In the genomic region with DNA sequence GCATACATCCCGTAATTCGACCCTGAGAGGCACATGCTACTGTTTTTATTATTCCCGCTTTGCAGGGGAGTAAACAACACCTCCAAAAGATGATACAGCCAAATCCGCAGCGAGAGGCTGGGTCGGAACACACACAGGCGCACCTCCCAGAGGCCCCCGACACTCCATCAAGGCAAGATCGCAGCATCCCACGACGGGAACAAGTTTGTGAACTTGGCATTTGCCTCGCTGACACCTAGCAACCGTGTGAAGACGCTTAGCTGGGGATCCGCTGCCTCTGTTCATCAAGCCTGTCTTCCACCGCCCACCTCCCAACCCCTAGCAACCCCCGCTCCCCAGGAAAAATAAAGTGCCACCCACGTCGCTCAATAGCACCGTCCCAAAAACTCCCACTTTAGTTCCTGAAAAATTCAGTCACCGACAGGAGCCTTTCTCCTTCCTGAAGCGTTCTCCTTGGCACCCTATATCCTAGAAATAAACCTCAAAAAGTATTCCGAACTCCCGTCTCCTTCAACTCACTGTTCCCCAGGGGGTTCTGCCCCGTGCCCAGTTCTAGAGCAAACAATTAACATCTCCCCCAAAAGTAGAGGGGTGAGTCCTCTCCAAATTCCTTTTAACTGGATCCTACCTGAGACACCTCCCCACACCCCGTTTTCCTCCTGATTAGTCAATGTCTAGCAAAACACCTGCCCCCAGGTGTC, we compare ENCODE assay signal across 12 cellular contexts. TPM values are rescaled to one million over a fixed set of nuclear protein-coding genes. Genes with fewer than 3 reads are reported as not detected.
DNase-seq lines count a peak whose midpoint lies in the region; ATAC-seq, FAIRE-seq and TF ChIP-seq lines count a peak whose summit lies in the region.
"Had no signal": no experiment of that assay in that cellular context is flagged by ENCODE, and none has a peak within 500 bp of the region (broad histone marks: within the 10 kb centered on the region; RNA-seq: fewer than 3 reads in every experiment).

No MANE protein-coding gene starts in this region.

- peak overlapping the region; percentile 83 for H3K4me2 ChIP-seq in DOHH2 (ENCODE audit: low read length)

- H3K4me3 ChIP-seq in DOHH2 (ENCODE audit: low read length) (peak overlapping the region; percentile 84), Panc1 (ENCODE audit: low read depth in 2 of 2, low read length in 2 of 2) (no peak overlapping the region), mucosa of stomach (ENCODE audit: low read length) (no peak overlapping the region), kidney (ENCODE audit: low read length in 2 of 2) (no peak overlapping the region)

- no peaks in the 10 kb centered on the region for H4K20me1 ChIP-seq in DOHH2 (ENCODE audit: control insufficient read depth, insufficient read depth, low read depth, low read length)

- no peaks in the 10 kb centered on the region for H3K9me3 ChIP-seq in DOHH2 (ENCODE audit: control insufficient read depth, insufficient read depth, low read length)
- H3K9me3 ChIP-seq in Panc1 (ENCODE audit: control insufficient read depth, insufficient read depth, low read depth, low read length) = no peaks in the 10 kb centered on the region
- H3K9me3 ChIP-seq in mucosa of stomach (ENCODE audit: control insufficient read depth, low read length) = no peaks in the 10 kb centered on the region
- H3K9me3 ChIP-seq in kidney (ENCODE audit: control insufficient read depth in 1 of 2, low read length in 2 of 2) = no peaks in the 10 kb centered on the region
- H3K9me3 ChIP-seq: prostate gland, upper lobe of left lung had no signal

- intact Hi-C loops in Panc1 (cut with micrococcal nuclease; ENCODE audit: unreplicated experiment) = no loop called here
- intact Hi-C loops in left colon (cut with DNase I, micrococcal nuclease) = no loop called here
- intact Hi-C loops in kidney (cut with DNase I) = no loop called here

- CTCF ChIA-PET in Panc1 (lab: Charles Lee) = interaction anchor here (0.6 to 1.3 kb wide), 2 partner anchors 52 to 549 kb away, joined by 3 to 6 read pairs; no protein-coding TSS in a partner anchor

- no peak for DNase-seq in Panc1 (ENCODE audit: low read depth, low spot score)
- no peak for DNase-seq in left colon
- no peak for DNase-seq in kidney
- DNase-seq: brain microvascular endothelial cell, upper lobe of left lung had no signal

- no peak for FAIRE-seq in kidney (lab: Jason Lieb, UNC)
- FAIRE-seq: GM12891, keratinocyte had no signal

- H3K9ac ChIP-seq in mucosa of stomach (ENCODE audit: low read length) = peak overlapping the region; percentile 39
- no peak overlapping the region for H3K9ac ChIP-seq in kidney (ENCODE audit: low read length in 2 of 2)

- H3K27me3 ChIP-seq in DOHH2 (ENCODE audit: control insufficient read depth, low read length) (no peaks in the 10 kb centered on the region), Panc1 (ENCODE audit: control insufficient read depth, insufficient read depth, low read length) (no peaks in the 10 kb centered on the region), mucosa of stomach (ENCODE audit: control insufficient read depth, insufficient read depth, low read length) (peaks cover 3% of the 10 kb centered on the region)
- H3K27me3 ChIP-seq: upper lobe of left lung had no signal

- TF ChIP-seq CTCF in DOHH2 (IDR thresholded peaks at IDR 0.05; ENCODE audit: low read depth, low read length, poor library complexity, severe bottlenecking) = no peak
- TF ChIP-seq CTCF in Panc1 (IDR thresholded peaks at IDR 0.05) = no peak
- no peak for TF ChIP-seq CTCF in kidney (IDR thresholded peaks at IDR 0.05; ENCODE audit: borderline replicate concordance, extremely low read depth, insufficient read depth)

- H3K36me3 ChIP-seq in DOHH2 (ENCODE audit: control insufficient read depth, low read length) = peaks cover 42% of the 10 kb centered on the region
- no peaks in the 10 kb centered on the region for H3K36me3 ChIP-seq in Panc1 (ENCODE audit: control insufficient read depth, insufficient read depth, low read length)
- H3K36me3 ChIP-seq in mucosa of stomach (ENCODE audit: control insufficient read depth, insufficient read depth, low read length) = no peaks in the 10 kb centered on the region
- H3K36me3 ChIP-seq in kidney (ENCODE audit: control insufficient read depth in 1 of 2, insufficient read depth in 2 of 2, low read length in 2 of 2) = no peaks in the 10 kb centered on the region
- H3K36me3 ChIP-seq: brain microvascular endothelial cell, prostate gland, upper lobe of left lung had no signal

- H3F3A ChIP-seq in DOHH2 (ENCODE audit: control insufficient read depth, insufficient read depth) = peaks cover 33% of the 10 kb centered on the region

- ATAC-seq in Panc1 = 0 out of 2 replicates have a peak, but pooled peaks have one; percentile 24
- ATAC-seq in left colon = no peak
- no peak for ATAC-seq in GM21528 (IDR thresholded peaks at IDR 0.05; ENCODE audit: low FRiP score, unreplicated experiment)

- H3K9me2 ChIP-seq in DOHH2 (replicated peaks; ENCODE audit: control insufficient read depth, low read length) = no peaks in the 10 kb centered on the region

- POLR2A ChIA-PET in Panc1 (lab: Charles Lee) = no interaction called here

- no TSS peak for BruUV-seq in Panc1 (replicated peaks; lab: Mats Ljungman, UMichigan)

- H3K79me2 ChIP-seq in DOHH2 (ENCODE audit: control insufficient read depth, low read length) = peaks cover 52% of the 10 kb centered on the region

- H3K27ac ChIP-seq in DOHH2 (ENCODE audit: low read depth, low read length) (peak overlapping the region; percentile 99), Panc1 (ENCODE audit: low read length) (no peak overlapping the region), kidney (ENCODE audit: low read depth in 2 of 2, low read length in 2 of 2) (no peak overlapping the region)
- H3K27ac ChIP-seq: brain microvascular endothelial cell, HL-60, prostate gland had no signal

- H3K4me1 ChIP-seq in DOHH2 (ENCODE audit: control insufficient read depth, low read length) (peaks cover 53% of the 10 kb centered on the region), Panc1 (ENCODE audit: control insufficient read depth, insufficient read depth, low read length) (0 out of 2 replicates have a peak, but pooled peaks cover 3% of the 10 kb centered on the region), mucosa of stomach (ENCODE audit: control insufficient read depth, insufficient read depth, low read length) (peaks cover 14% of the 10 kb centered on the region), kidney (ENCODE audit: control insufficient read depth in 1 of 2, insufficient read depth in 1 of 2, low read depth in 1 of 2, low read length in 2 of 2) (peaks cover 3 to 8% of the 10 kb centered on the region in 2 donors)

- in situ Hi-C loops in Panc1 (cut with HindIII; ENCODE audit: low pct_unique_long_range_greater_than_20kb, low sequenced_read_pairs) = no loop called here

RNA-seq across cellular contexts. Expression of gene GNG7, which starts 1.7 kb away (rescaled TPM):
- total RNA-seq in Panc1 (2021; ENCODE audit: unreplicated experiment) = 0.74 TPM
- 2.0 TPM for polyA plus RNA-seq in Panc1 (2012; ENCODE audit: insufficient read length)
- 1 to 10 TPM; 1.4 to 5.3 TPM for total RNA-seq in left colon
- total RNA-seq in kidney = 9.9 TPM
- polyA plus RNA-seq in kidney (ENCODE audit: insufficient read depth, low read depth, low replicate concordance) = 13.4 TPM

RNA-seq across cellular contexts. Expression of gene DIRAS1, which starts 20.4 kb away (rescaled TPM):
- 18.5 TPM for total RNA-seq in Panc1 (2021; ENCODE audit: unreplicated experiment)
- polyA plus RNA-seq in Panc1 (2012; ENCODE audit: insufficient read length) = 40.8 TPM
- 1 to 10 TPM in 1 of 2 donors, under 1 TPM in 1; 0.52 to 1.1 TPM for total RNA-seq in left colon
- total RNA-seq in kidney = 2.3 TPM
- polyA plus RNA-seq in kidney (ENCODE audit: insufficient read depth, low read depth, low replicate concordance) = 7.6 TPM

RNA-seq across cellular contexts. Expression of gene SLC39A3, which starts 39.0 kb away (rescaled TPM):
- total RNA-seq in Panc1 (2021; ENCODE audit: unreplicated experiment) (46.6 TPM), left colon (10 to 100 TPM; 21.6 to 24.9 TPM), kidney (31.1 TPM)
- 69.1 TPM for polyA plus RNA-seq in Panc1 (2012; ENCODE audit: insufficient read length)
- polyA plus RNA-seq in kidney (ENCODE audit: insufficient read depth, low read depth, low replicate concordance) = 38.0 TPM
